ENCODE assay signal across 11 cellular contexts in the genomic region with DNA sequence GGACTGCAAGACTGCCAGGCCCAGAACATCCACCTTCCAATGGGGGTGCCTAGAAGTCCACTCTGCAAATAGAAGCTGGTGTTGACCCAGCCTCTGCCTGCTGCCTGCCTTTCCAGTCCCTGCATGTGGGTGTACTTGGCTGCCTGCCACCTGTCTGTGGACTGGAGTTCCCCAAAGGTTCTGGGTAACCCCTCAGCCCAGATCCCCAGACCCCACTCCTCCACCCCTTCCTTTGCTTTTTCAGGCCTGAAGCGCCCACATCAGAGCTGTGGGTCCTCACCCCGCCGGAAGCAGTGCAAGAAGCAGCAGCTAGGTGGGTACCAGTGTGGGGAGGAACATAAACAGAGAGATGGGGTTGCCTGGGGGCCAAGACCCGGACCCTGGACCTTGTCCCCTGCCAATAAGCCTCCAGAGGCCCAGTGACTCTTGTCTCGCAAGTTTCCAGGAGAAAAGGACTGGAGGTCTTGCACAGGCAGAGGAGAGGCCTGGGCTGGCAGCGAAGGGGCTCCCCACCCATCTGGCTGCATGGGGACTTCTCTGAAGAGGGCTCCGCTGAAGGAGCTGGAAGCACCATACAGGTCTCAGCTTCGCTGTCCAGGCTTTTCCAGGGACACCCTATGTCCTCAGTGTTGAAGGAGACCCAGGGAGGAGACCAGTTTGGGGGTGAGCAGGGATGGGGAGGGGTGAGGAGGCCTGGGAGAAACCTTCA. TPM values are rescaled to one million over a fixed set of nuclear protein-coding genes. Genes with fewer than 3 reads are reported as not detected.
DNase-seq lines count a peak whose midpoint lies in the region; ATAC-seq and TF ChIP-seq lines count a peak whose summit lies in the region.
"Had no signal": no experiment of that assay in that cellular context is flagged by ENCODE, and none has a peak within 500 bp of the region (broad histone marks: within the 10 kb centered on the region; RNA-seq: fewer than 3 reads in every experiment).

No MANE protein-coding gene starts in this region.

- POLR2A ChIA-PET in activated CD4-positive, alpha-beta T cell treated with anti-CD3 and anti-CD28 coated beads for 36 hours (lab: Charles Lee), result interaction anchor here (0.8 to 0.9 kb wide), 2 partner anchors 24 to 38 kb away, joined by 3 read pairs; no protein-coding TSS in a partner anchor

- TF ChIP-seq CTCF in spleen (IDR thresholded peaks at IDR 0.05 in 8 of 11, conservative IDR thresholded peaks at IDR 0.05 in 3 of 11), result peak in 1 of 11 experiments; percentile 7
- no peak for TF ChIP-seq CTCF in esophagus muscularis mucosa (IDR thresholded peaks at IDR 0.05)

- intact Hi-C loops in activated CD4-positive, alpha-beta T cell treated with anti-CD3 and anti-CD28 coated beads for 36 hours (cut with DNase I, micrococcal nuclease), result loop anchor here in 1 of 2 experiments (2.0 kb wide), 1 partner anchor 15 kb away; no protein-coding TSS in a partner anchor
- intact Hi-C loops in spleen (cut with DNase I; ENCODE audit: low total_unique reads) (no loop called here), esophagus muscularis mucosa (cut with DNase I) (no loop called here)

- H3K36me3 ChIP-seq in spleen (peaks cover 0 to 100% (median 71%) of the 10 kb centered on the region in 6 donors), esophagus muscularis mucosa (peaks cover 19 to 85% (median 54%) of the 10 kb centered on the region in 4 donors)

- H3K4me3 ChIP-seq in spleen (peak overlapping the region in 1 of 8 donors; percentile 3), esophagus muscularis mucosa (no peak overlapping the region)

- H3K9me3 Mint-ChIP-seq in activated CD4-positive, alpha-beta T cell treated with anti-CD3 and anti-CD28 coated beads for 36 hours (ENCODE audit: low read depth), result no peaks in the 10 kb centered on the region
- H3K9me3 Mint-ChIP-seq: neural crest cell had no signal

- peak; percentile 69 for ATAC-seq in activated CD4-positive, alpha-beta T cell treated with anti-CD3 and anti-CD28 coated beads for 36 hours
- ATAC-seq in HG03025 (IDR thresholded peaks at IDR 0.05; ENCODE audit: low FRiP score, unreplicated experiment) (no peak), HG02642 (IDR thresholded peaks at IDR 0.05; ENCODE audit: poor library complexity, unreplicated experiment) (no peak), HG02870 (IDR thresholded peaks at IDR 0.05; ENCODE audit: unreplicated experiment) (no peak)

- H3K4me1 Mint-ChIP-seq in activated CD4-positive, alpha-beta T cell treated with anti-CD3 and anti-CD28 coated beads for 36 hours, result peaks cover 87% of the 10 kb centered on the region
- H3K4me1 Mint-ChIP-seq: neural crest cell had no signal

- H3K9me3 ChIP-seq in spleen (no peaks in the 10 kb centered on the region), esophagus muscularis mucosa (no peaks in the 10 kb centered on the region)

- no peak overlapping the region for H3K4me3 Mint-ChIP-seq in activated CD4-positive, alpha-beta T cell treated with anti-CD3 and anti-CD28 coated beads for 36 hours
- H3K4me3 Mint-ChIP-seq: neural crest cell had no signal

- peak; percentile 81 for DNase-seq in activated CD4-positive, alpha-beta T cell treated with anti-CD3 and anti-CD28 coated beads for 36 hours
- DNase-seq in activated gamma-delta T cell (lab: John Stamatoyannopoulos, UW), result peak; percentile 39
- peak; percentile 73 for DNase-seq in spleen
- DNase-seq in stimulated activated naive CD4-positive, alpha-beta T cell treated with Interleukin-2 at 50 U/mL for 16 hours (lab: John Stamatoyannopoulos, UW), result peak; percentile 69
- DNase-seq in esophagus muscularis mucosa (ENCODE audit: extremely low spot score), result no peak
- DNase-seq: NCI-H146, OCI-M1 had no signal

- CTCF ChIA-PET in activated CD4-positive, alpha-beta T cell treated with anti-CD3 and anti-CD28 coated beads for 36 hours (lab: Charles Lee), result interaction anchor here (0.7 to 1.4 kb wide), 3 partner anchors 9 to 41 kb away, joined by 3 to 7 read pairs (median 5); no protein-coding TSS in a partner anchor

- H3K4me1 ChIP-seq in spleen (peaks cover 0 to 75% (median 40%) of the 10 kb centered on the region in 6 donors), esophagus muscularis mucosa (no peaks in the 10 kb centered on the region)

- H3K27me3 ChIP-seq in spleen (replicated peaks in 1 of 7) (no peaks in the 10 kb centered on the region), esophagus muscularis mucosa (no peaks in the 10 kb centered on the region)

- H3K27me3 Mint-ChIP-seq in activated CD4-positive, alpha-beta T cell treated with anti-CD3 and anti-CD28 coated beads for 36 hours, result no peaks in the 10 kb centered on the region

- H3K27ac Mint-ChIP-seq in activated CD4-positive, alpha-beta T cell treated with anti-CD3 and anti-CD28 coated beads for 36 hours, result peak overlapping the region; percentile 75

- WGBS in spleen, 5 donors, result 70 to 88% (median 77%) methylated on average over 8 of the region's 8 CpGs
- WGBS in esophagus muscularis mucosa, result 90% methylated on average over 4 of the region's 8 CpGs

- TF ChIP-seq EP300 in esophagus muscularis mucosa (IDR thresholded peaks at IDR 0.05), result no peak

- TF ChIP-seq POLR2A in spleen (IDR thresholded peaks at IDR 0.05) (no peak), esophagus muscularis mucosa (IDR thresholded peaks at IDR 0.05; ENCODE audit: low read depth) (no peak)

- H3K36me3 Mint-ChIP-seq in activated CD4-positive, alpha-beta T cell treated with anti-CD3 and anti-CD28 coated beads for 36 hours (ENCODE audit: low read depth), result peaks cover 82% of the 10 kb centered on the region

- H3K27ac ChIP-seq in spleen (peak overlapping the region in 4 of 8 donors; percentile 35 to 82 (median 70)), esophagus muscularis mucosa (replicated peaks in 1 of 4) (no peak overlapping the region)

RNA-seq across cellular contexts. Expression of a gene that starts 34.3 kb away (rescaled TPM):
- total RNA-seq in activated CD4-positive, alpha-beta T cell treated with anti-CD3 and anti-CD28 coated beads for 36 hours, result 100 to 1,000 TPM; 143 to 175 TPM
- 100 to 1,000 TPM; 206 to 401 (median 237) TPM for total RNA-seq in spleen
- 100 to 1,000 TPM in 2 of 3 donors, 10 to 100 TPM in 1; 52.0 to 175 (median 161) TPM for polyA plus RNA-seq in spleen
- 10 to 100 TPM; 14.4 to 22.5 (median 16.6) TPM for total RNA-seq in esophagus muscularis mucosa

Comparison
In these comparisons a context has a peak if more than half of its experiments do, and no peak if none do; other contexts are left out.
1. RNA of a gene that starts 34.3 kb away (total RNA-seq): 206 to 401 TPM in spleen and 143 to 175 TPM in activated CD4-positive, alpha-beta T cell treated with anti-CD3 and anti-CD28 coated beads for 36 hours; 14.4 to 22.5 TPM in esophagus muscularis mucosa; every median in the first group is over 4 times any median in the second.